In the genomic region with DNA sequence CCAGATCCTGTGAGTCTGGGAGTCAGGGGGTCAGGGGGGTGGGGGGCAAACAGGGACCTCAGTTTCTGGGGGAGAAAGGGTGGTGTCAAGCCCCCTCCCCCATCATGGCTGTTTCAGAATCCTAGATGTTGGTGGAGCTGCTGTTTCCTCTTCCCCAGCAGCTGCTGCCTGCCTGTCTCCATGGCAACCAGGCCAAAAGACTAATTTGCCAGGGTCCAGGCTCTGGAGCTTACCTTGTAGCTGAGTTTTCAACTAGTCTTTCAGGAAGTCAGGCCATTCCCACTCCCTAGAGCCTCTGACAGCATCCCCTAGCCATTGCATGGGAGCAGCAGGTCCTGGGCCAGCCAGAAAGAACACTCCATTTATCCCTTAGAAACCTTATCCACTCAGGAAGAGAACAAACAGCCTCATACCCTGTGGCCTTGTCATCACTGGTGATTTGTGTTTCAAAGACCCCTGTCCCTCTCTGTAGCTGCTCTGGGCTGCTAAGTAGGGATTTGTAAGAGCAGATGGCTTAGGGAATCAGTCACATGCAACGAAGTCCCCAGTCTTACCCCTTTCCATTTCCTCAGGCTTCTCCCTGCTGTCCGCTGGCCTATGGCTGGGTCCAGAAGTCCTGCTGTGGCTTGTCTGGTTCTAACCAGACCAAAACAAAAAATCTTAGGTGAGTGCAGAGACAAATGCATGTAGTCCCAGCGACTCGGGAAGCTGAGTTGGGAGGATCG, we compare ENCODE assay signal across 2 cellular contexts.
TF ChIP-seq lines count a peak whose summit lies in the region.

No MANE protein-coding gene starts in this region.

TF ChIP-seq in GM23338, 12 proteins besides CTCF, POLR2A, EP300 and RAD21 (continued from another document):
- TF ChIP-seq, protein P1, sequence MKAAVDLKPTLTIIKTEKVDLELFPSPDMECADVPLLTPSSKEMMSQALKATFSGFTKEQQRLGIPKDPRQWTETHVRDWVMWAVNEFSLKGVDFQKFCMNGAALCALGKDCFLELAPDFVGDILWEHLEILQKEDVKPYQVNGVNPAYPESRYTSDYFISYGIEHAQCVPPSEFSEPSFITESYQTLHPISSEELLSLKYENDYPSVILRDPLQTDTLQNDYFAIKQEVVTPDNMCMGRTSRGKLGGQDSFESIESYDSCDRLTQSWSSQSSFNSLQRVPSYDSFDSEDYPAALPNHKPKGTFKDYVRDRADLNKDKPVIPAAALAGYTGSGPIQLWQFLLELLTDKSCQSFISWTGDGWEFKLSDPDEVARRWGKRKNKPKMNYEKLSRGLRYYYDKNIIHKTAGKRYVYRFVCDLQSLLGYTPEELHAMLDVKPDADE (IDR thresholded peaks at IDR 0.05), result no peak
- no peak for TF ChIP-seq POLR2AphosphoS5 (IDR thresholded peaks at IDR 0.05; ENCODE audit: low read depth)
- no peak for TF ChIP-seq ZNF331 (CRISPR knock-in tag; IDR thresholded peaks at IDR 0.05; ENCODE audit: low read depth)
- no peak for TF ChIP-seq EZH2phosphoT487 (IDR thresholded peaks at IDR 0.05; ENCODE audit: unreplicated experiment)

TF ChIP-seq in WTC11, 78 proteins besides CTCF, POLR2A, EP300 and RAD21 (continued from another document):
- TF ChIP-seq, protein P2, sequence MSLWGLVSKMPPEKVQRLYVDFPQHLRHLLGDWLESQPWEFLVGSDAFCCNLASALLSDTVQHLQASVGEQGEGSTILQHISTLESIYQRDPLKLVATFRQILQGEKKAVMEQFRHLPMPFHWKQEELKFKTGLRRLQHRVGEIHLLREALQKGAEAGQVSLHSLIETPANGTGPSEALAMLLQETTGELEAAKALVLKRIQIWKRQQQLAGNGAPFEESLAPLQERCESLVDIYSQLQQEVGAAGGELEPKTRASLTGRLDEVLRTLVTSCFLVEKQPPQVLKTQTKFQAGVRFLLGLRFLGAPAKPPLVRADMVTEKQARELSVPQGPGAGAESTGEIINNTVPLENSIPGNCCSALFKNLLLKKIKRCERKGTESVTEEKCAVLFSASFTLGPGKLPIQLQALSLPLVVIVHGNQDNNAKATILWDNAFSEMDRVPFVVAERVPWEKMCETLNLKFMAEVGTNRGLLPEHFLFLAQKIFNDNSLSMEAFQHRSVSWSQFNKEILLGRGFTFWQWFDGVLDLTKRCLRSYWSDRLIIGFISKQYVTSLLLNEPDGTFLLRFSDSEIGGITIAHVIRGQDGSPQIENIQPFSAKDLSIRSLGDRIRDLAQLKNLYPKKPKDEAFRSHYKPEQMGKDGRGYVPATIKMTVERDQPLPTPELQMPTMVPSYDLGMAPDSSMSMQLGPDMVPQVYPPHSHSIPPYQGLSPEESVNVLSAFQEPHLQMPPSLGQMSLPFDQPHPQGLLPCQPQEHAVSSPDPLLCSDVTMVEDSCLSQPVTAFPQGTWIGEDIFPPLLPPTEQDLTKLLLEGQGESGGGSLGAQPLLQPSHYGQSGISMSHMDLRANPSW (CRISPR knock-in tag; conservative IDR thresholded peaks at IDR 0.05; ENCODE audit: low read depth), result no peak
- no peak for TF ChIP-seq TEAD4 (CRISPR knock-in tag; IDR thresholded peaks at IDR 0.05)
- TF ChIP-seq IRF2 (CRISPR knock-in tag; IDR thresholded peaks at IDR 0.05; ENCODE audit: borderline replicate concordance, low read depth), result no peak
- no peak for TF ChIP-seq FOXP1 (CRISPR knock-in tag; IDR thresholded peaks at IDR 0.05; ENCODE audit: borderline replicate concordance)
- TF ChIP-seq, protein P3, sequence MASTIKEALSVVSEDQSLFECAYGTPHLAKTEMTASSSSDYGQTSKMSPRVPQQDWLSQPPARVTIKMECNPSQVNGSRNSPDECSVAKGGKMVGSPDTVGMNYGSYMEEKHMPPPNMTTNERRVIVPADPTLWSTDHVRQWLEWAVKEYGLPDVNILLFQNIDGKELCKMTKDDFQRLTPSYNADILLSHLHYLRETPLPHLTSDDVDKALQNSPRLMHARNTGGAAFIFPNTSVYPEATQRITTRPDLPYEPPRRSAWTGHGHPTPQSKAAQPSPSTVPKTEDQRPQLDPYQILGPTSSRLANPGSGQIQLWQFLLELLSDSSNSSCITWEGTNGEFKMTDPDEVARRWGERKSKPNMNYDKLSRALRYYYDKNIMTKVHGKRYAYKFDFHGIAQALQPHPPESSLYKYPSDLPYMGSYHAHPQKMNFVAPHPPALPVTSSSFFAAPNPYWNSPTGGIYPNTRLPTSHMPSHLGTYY (CRISPR knock-in tag; IDR thresholded peaks at IDR 0.05), result no peak
- TF ChIP-seq MXD4 (CRISPR knock-in tag; IDR thresholded peaks at IDR 0.05; ENCODE audit: borderline replicate concordance), result no peak
